In the genomic region with DNA sequence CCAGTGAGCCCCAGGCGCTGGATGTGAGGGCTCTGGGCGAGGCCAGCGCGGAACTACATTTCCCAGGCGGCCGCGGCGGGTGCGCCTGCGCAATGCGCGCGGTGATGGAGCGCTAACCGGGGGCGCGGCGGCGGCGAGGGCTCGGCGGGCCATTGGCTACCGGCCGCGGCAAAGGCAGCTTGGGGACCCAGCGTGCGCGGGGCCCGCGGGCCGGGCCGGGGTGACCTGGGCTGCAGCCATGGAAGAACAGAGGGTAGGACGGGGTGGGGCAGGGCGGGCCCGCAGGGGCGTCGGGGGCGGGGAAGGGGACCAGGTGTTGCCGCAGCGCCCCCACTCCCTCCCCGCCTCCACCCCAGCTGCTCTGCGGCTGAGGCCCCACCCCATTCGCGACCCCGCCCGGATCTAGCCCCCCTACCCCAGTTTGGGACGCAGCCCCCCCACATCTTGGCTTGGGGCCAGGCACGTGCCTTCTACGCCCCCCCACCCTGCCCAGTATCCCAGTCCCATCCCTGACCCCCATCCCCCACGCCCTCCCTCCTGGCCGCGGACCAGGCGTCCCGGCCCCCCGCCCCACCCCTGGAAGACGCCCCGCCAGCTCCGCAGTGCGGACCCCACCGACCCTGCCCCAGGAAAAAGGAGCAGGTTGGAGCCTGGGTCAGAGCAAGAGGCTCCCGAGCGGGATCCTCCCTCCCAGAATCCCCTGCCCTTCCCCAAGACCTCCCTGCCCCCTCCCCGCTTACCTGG, we compare ENCODE assay signal across 9 cellular contexts. TPM values are rescaled to one million over a fixed set of nuclear protein-coding genes. Genes with fewer than 3 reads are reported as not detected.
A peak's percentile ranks its signal among the peaks of the same experiment; 100 is the strongest.
DNase-seq lines count a peak whose midpoint lies in the region; ATAC-seq lines count a peak whose summit lies in the region.
"Had no signal": no experiment of that assay in that cellular context is flagged by ENCODE, and none has a peak within 500 bp of the region (broad histone marks: within the 10 kb centered on the region; RNA-seq: fewer than 3 reads in every experiment).

A gene (plus strand): TSS at position 90 of the 744 bp plus-strand sequence. CDS start 149 bp downstream, at position 239.

- no peaks in the 10 kb centered on the region for H3K36me3 ChIP-seq in CD4-positive, alpha-beta memory T cell (ENCODE audit: insufficient read depth, low read length)
- peaks cover 10% of the 10 kb centered on the region for H3K36me3 ChIP-seq in iPS DF 6.9 (ENCODE audit: control insufficient read depth, insufficient read depth, low read length)

- H3K4me1 Mint-ChIP-seq in CD4-positive, alpha-beta memory T cell, result peaks cover 13 to 31% (median 22%) of the 10 kb centered on the region in 4 donors
- H3K4me1 Mint-ChIP-seq in activated naive CD4-positive, alpha-beta T cell treated with anti-CD3 and anti-CD28 coated beads for 36 hours (ENCODE audit: low read depth), result peaks cover 34% of the 10 kb centered on the region

- intact Hi-C loops in CD4-positive, alpha-beta memory T cell (cut with micrococcal nuclease), result loop anchor here (5.0 kb wide), 1 partner anchor 38 kb away; a partner anchor contains a TSS
- intact Hi-C loops in activated naive CD4-positive, alpha-beta T cell treated with anti-CD3 and anti-CD28 coated beads for 36 hours (cut with micrococcal nuclease), result loop anchor here (5.0 kb wide), 2 partner anchors 37 to 418 kb away; a partner anchor contains a TSS

- peak in 4 of 5 donors; percentile 38 to 51 (median 46) for DNase-seq in CD4-positive, alpha-beta memory T cell
- DNase-seq in HT1080 (ENCODE audit: low read depth), result peak; percentile 53
- peak; percentile 56 for DNase-seq in SHP77 treated with DMSO at 0.1 percent for 48 hours (lab: John Stamatoyannopoulos, UW)
- peak; percentile 79 for DNase-seq in activated naive CD4-positive, alpha-beta T cell treated with anti-CD3 and anti-CD28 coated beads for 36 hours
- peak; percentile 64 for DNase-seq in iPS DF 6.9 (ENCODE audit: low read depth, low spot score)
- DNase-seq in stimulated activated CD4-positive, alpha-beta T cell treated with anti-CD3 and anti-CD28 coated beads, Interleukin-4, amount 100 ng/mL, for 1 hour, result peak; percentile 74

- H3K27me3 ChIP-seq in CD4-positive, alpha-beta memory T cell (ENCODE audit: insufficient read depth, low read length), result no peaks in the 10 kb centered on the region
- no peaks in the 10 kb centered on the region for H3K27me3 ChIP-seq in iPS DF 6.9 (ENCODE audit: control insufficient read depth, insufficient read depth, low read length)

- POLR2A ChIA-PET in CD4-positive, alpha-beta memory T cell (lab: Charles Lee; ENCODE audit: partially characterized antibody), result interaction anchor here (1.4 kb wide), 1 partner anchor 15 kb away, joined by 3 read pairs; no protein-coding TSS in a partner anchor

- H3K36me3 Mint-ChIP-seq in CD4-positive, alpha-beta memory T cell, result no peaks in the 10 kb centered on the region
- H3K36me3 Mint-ChIP-seq in activated naive CD4-positive, alpha-beta T cell treated with anti-CD3 and anti-CD28 coated beads for 36 hours (ENCODE audit: low read depth), result peaks cover 1% of the 10 kb centered on the region

- H3K27ac Mint-ChIP-seq in CD4-positive, alpha-beta memory T cell, result peak within 1 kb of the TSS in 5 of 7 donors; percentile 42 to 87 (median 74)
- H3K27ac Mint-ChIP-seq in activated naive CD4-positive, alpha-beta T cell treated with anti-CD3 and anti-CD28 coated beads for 36 hours, result peak within 1 kb of the TSS; percentile 84

- H3K27ac ChIP-seq in CD4-positive, alpha-beta memory T cell (ENCODE audit: low read depth, low read length), result no peak within 1 kb of the TSS
- no peak within 1 kb of the TSS for H3K27ac ChIP-seq in iPS DF 6.9 (ENCODE audit: low read length)
- H3K27ac ChIP-seq: HL-60 had no signal

- H3K4me1 ChIP-seq in CD4-positive, alpha-beta memory T cell (ENCODE audit: insufficient read depth, low read length), result peaks cover 18% of the 10 kb centered on the region
- peaks cover 2% of the 10 kb centered on the region; the same call in 1 of the 2 replicates for H3K4me1 ChIP-seq in iPS DF 6.9 (ENCODE audit: control insufficient read depth, insufficient read depth, low read length)

- no peaks in the 10 kb centered on the region for H3K9me3 Mint-ChIP-seq in CD4-positive, alpha-beta memory T cell
- no peaks in the 10 kb centered on the region for H3K9me3 Mint-ChIP-seq in activated naive CD4-positive, alpha-beta T cell treated with anti-CD3 and anti-CD28 coated beads for 36 hours

- H3K27me3 Mint-ChIP-seq in CD4-positive, alpha-beta memory T cell, result peaks cover 0 to 6% of the 10 kb centered on the region in 2 donors
- no peaks in the 10 kb centered on the region for H3K27me3 Mint-ChIP-seq in activated naive CD4-positive, alpha-beta T cell treated with anti-CD3 and anti-CD28 coated beads for 36 hours (ENCODE audit: low read depth)

- ATAC-seq in GM18867 (IDR thresholded peaks at IDR 0.05; ENCODE audit: unreplicated experiment) (no peak), HG03442 (IDR thresholded peaks at IDR 0.05; ENCODE audit: unreplicated experiment) (no peak)

- CTCF ChIA-PET in CD4-positive, alpha-beta memory T cell (lab: Charles Lee; ENCODE audit: partially characterized antibody), result interaction anchor here (1.9 kb wide), 1 partner anchor 36 kb away, joined by 8 read pairs; no protein-coding TSS in a partner anchor
- CTCF ChIA-PET in activated naive CD4-positive, alpha-beta T cell treated with anti-CD3 and anti-CD28 coated beads for 36 hours (lab: Charles Lee), result interaction anchor here (1.1 kb wide), 1 partner anchor 39 kb away, joined by 3 read pairs; a partner anchor contains a TSS

- H3K4me3 Mint-ChIP-seq in CD4-positive, alpha-beta memory T cell, result peak within 1 kb of the TSS; percentile 28 to 80 (median 67)
- H3K4me3 Mint-ChIP-seq in activated naive CD4-positive, alpha-beta T cell treated with anti-CD3 and anti-CD28 coated beads for 36 hours, result peak within 1 kb of the TSS; percentile 71

- H3K4me3 ChIP-seq in CD4-positive, alpha-beta memory T cell (ENCODE audit: low read length in 2 of 2), result no peak within 1 kb of the TSS
- H3K4me3 ChIP-seq in iPS DF 6.9 (ENCODE audit: low read length), result peak within 1 kb of the TSS; percentile 51; the same call in 1 of the 2 replicates

- H3K9me3 ChIP-seq in CD4-positive, alpha-beta memory T cell (ENCODE audit: control insufficient read depth in 1 of 2, low read length in 2 of 2), result no peaks in the 10 kb centered on the region
- no peaks in the 10 kb centered on the region for H3K9me3 ChIP-seq in iPS DF 6.9 (ENCODE audit: control insufficient read depth, insufficient read depth, low read length)

- no CpG with 5 or more reads among the region's 63 CpGs for WGBS in iPS DF 6.9 (ENCODE audit: insufficient coverage, insufficient read length)

RNA-seq across cellular contexts. Expression of the gene that starts here (rescaled TPM):
- 1 to 10 TPM in 1 of 2 experiments, under 1 TPM in 1; 0.73 to 1.4 TPM for total RNA-seq in CD4-positive, alpha-beta memory T cell
- polyA plus RNA-seq in CD4-positive, alpha-beta memory T cell, result 1 to 10 TPM in 1 of 2 donors, under 1 TPM in 1; 0.61 to 2.4 TPM
- 9.7 and 10.0 TPM in 2 replicates for total RNA-seq in HT1080 (2014; rRNA removed; shearing (Covaris generic))
- polyA plus RNA-seq in HT1080 (2015; cell fraction: cytosol; rRNA removed), result 24.0 and 28.3 TPM in 2 replicates
- 49.6 and 58.9 TPM in 2 replicates for polyA plus RNA-seq in HT1080 (2015; cell fraction: nucleus; rRNA removed)
- total RNA-seq in activated naive CD4-positive, alpha-beta T cell treated with anti-CD3 and anti-CD28 coated beads for 36 hours, result 10 to 100 TPM; 12.3 to 17.5 TPM
